ENCODE assay signal across 1 cellular context in the genomic region with DNA sequence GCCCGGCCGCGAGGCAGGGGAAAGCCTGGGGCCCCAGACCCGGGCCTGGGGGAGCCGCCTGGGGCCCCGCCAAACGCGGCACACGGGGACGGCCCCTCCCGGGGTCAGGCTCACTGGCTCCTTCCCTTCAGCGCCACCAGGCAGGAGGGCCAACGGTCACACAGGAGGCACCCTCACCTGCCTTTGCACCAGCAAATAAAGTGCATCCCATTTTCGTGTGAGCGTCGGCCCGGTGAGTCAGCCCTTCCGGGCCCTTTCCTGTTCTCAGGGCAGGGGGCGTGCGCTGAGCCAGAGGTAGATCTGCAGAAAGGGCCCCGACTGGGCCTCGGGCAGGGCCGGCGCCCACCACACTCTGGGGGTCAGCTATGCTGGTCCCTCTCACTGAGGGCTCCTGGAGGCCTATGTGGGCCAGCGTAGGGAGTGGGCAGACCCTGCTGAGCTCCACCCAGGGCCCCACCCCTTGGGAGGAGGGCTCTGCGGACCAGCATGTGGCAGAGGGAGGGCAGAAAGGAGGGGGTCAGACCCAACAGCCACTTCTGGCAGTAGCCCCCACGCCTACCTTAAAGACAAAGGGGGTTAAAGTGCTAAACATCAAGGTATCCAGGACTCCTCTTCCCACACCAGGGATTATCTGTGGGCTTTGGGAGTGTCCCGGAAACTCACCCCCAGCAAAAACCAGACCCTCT.
TF ChIP-seq lines count a peak whose summit lies in the region.

No MANE protein-coding gene starts in this region.

TF ChIP-seq in HepG2, 621 proteins besides CTCF, POLR2A, EP300 and RAD21 (continued from another document and continues in another):
- TF ChIP-seq ZBTB49 (CRISPR knock-in tag; IDR thresholded peaks at IDR 0.05; ENCODE audit: borderline replicate concordance) (peak; percentile 76; the same call in 1 of the 2 replicates), ZNF362 (CRISPR knock-in tag; IDR thresholded peaks at IDR 0.05; ENCODE audit: borderline replicate concordance) (no peak; the same call in 1 of the 2 replicates), SALL2 (CRISPR knock-in tag; IDR thresholded peaks at IDR 0.05) (peak; percentile 59; the same call in 1 of the 2 replicates), ZNF850 (CRISPR knock-in tag; conservative IDR thresholded peaks at IDR 0.05) (no peak), ISX (CRISPR knock-in tag; conservative IDR thresholded peaks at IDR 0.05) (no peak), CCAR2 (optimal IDR thresholded peaks at IDR 0.05; ENCODE audit: low read depth, low read length) (peak; percentile 47), POLR2AphosphoS2 (IDR thresholded peaks at IDR 0.05; ENCODE audit: low read depth, low read length) (no peak), ZNF512 (CRISPR knock-in tag; IDR thresholded peaks at IDR 0.05) (no peak), ZNF431 (CRISPR knock-in tag; IDR thresholded peaks at IDR 0.05; ENCODE audit: borderline replicate concordance, low read depth) (no peak), SKI (IDR thresholded peaks at IDR 0.05; ENCODE audit: partially characterized antibody) (no peak), ZNF703 (CRISPR knock-in tag; IDR thresholded peaks at IDR 0.05; ENCODE audit: borderline replicate concordance) (no peak), PHF21A (CRISPR knock-in tag; IDR thresholded peaks at IDR 0.05) (no peak), ZNF20 (CRISPR knock-in tag; IDR thresholded peaks at IDR 0.05) (no peak), MAF1 (CRISPR knock-in tag; IDR thresholded peaks at IDR 0.05; ENCODE audit: borderline replicate concordance) (no peak), SMYD3 (CRISPR knock-in tag; IDR thresholded peaks at IDR 0.05) (no peak), SIN3A (IDR thresholded peaks at IDR 0.05; ENCODE audit: borderline replicate concordance, low read depth, low read length) (peak; percentile 82; the same call in 1 of the 2 replicates), NFE2 (CRISPR knock-in tag; IDR thresholded peaks at IDR 0.05) (peak; percentile 54; the same call in 1 of the 2 replicates), ZSCAN20 (CRISPR knock-in tag; IDR thresholded peaks at IDR 0.05; ENCODE audit: borderline replicate concordance) (no peak; the same call in 1 of the 2 replicates), SMAD9 (CRISPR knock-in tag; IDR thresholded peaks at IDR 0.05) (peak; percentile 84; the same call in 1 of the 2 replicates), ZFP36L1 (CRISPR knock-in tag; IDR thresholded peaks at IDR 0.05) (0 out of 2 replicates have a peak, but pooled peaks have one; percentile 33), NONO (IDR thresholded peaks at IDR 0.05) (no peak), NONO (CRISPR knock-in tag; conservative IDR thresholded peaks at IDR 0.05) (peak; percentile 86), ZBED4 (CRISPR knock-in tag; IDR thresholded peaks at IDR 0.05; ENCODE audit: borderline replicate concordance) (peak; percentile 87; the same call in 1 of the 2 replicates), ZBTB7B (CRISPR knock-in tag; IDR thresholded peaks at IDR 0.05) (peak; percentile 97), ZNF3 (CRISPR knock-in tag; IDR thresholded peaks at IDR 0.05) (peak; percentile 50; the same call in 1 of the 2 replicates), NR2C2 (CRISPR knock-in tag; IDR thresholded peaks at IDR 0.05; ENCODE audit: borderline replicate concordance) (no peak), NFE2L1 (CRISPR knock-in tag; IDR thresholded peaks at IDR 0.05; ENCODE audit: borderline replicate concordance) (no peak), ZNF841 (CRISPR knock-in tag; IDR thresholded peaks at IDR 0.05; ENCODE audit: borderline replicate concordance) (no peak), ZNF724P (CRISPR knock-in tag; IDR thresholded peaks at IDR 0.05; ENCODE audit: borderline replicate concordance) (peak; percentile 83; the same call in 1 of the 2 replicates), ZNF296 (CRISPR knock-in tag; conservative IDR thresholded peaks at IDR 0.05) (no peak), ZNF775 (CRISPR knock-in tag; IDR thresholded peaks at IDR 0.05; ENCODE audit: borderline replicate concordance) (no peak; the same call in 1 of the 2 replicates), SOX5 (CRISPR knock-in tag; IDR thresholded peaks at IDR 0.05; ENCODE audit: borderline replicate concordance) (peak; percentile 53; the same call in 1 of the 2 replicates), ZBTB38 (CRISPR knock-in tag; IDR thresholded peaks at IDR 0.05) (peak; percentile 74; the same call in 1 of the 2 replicates), ZNF878 (CRISPR knock-in tag; IDR thresholded peaks at IDR 0.05) (no peak), ZNF720 (CRISPR knock-in tag; IDR thresholded peaks at IDR 0.05) (no peak; the same call in 1 of the 2 replicates), FOXO1 (CRISPR knock-in tag; IDR thresholded peaks at IDR 0.05) (peak; percentile 9; the same call in 1 of the 2 replicates), FOSL1 (CRISPR knock-in tag; IDR thresholded peaks at IDR 0.05; ENCODE audit: borderline replicate concordance) (no peak), KAT7 (CRISPR knock-in tag; IDR thresholded peaks at IDR 0.05; ENCODE audit: borderline replicate concordance) (no peak), ZFP1 (CRISPR knock-in tag; IDR thresholded peaks at IDR 0.05) (0 out of 2 replicates have a peak, but pooled peaks have one; percentile 35), NRL (CRISPR knock-in tag; IDR thresholded peaks at IDR 0.05; ENCODE audit: borderline replicate concordance) (peak; percentile 88), ZNF788 (CRISPR knock-in tag; IDR thresholded peaks at IDR 0.05; ENCODE audit: borderline replicate concordance) (peak; percentile 88)
- TF ChIP-seq, protein P1, sequence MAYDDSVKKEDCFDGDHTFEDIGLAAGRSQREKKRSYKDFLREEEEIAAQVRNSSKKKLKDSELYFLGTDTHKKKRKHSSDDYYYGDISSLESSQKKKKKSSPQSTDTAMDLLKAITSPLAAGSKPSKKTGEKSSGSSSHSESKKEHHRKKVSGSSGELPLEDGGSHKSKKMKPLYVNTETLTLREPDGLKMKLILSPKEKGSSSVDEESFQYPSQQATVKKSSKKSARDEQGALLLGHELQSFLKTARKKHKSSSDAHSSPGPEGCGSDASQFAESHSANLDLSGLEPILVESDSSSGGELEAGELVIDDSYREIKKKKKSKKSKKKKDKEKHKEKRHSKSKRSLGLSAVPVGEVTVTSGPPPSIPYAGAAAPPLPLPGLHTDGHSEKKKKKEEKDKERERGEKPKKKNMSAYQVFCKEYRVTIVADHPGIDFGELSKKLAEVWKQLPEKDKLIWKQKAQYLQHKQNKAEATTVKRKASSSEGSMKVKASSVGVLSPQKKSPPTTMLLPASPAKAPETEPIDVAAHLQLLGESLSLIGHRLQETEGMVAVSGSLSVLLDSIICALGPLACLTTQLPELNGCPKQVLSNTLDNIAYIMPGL (CRISPR knock-in tag; IDR thresholded peaks at IDR 0.05; ENCODE audit: borderline replicate concordance in 1 of 2, low read depth in 1 of 2), result peak in 1 of 2 experiments; percentile 62; a peak in 3 of 4 replicates
- TF ChIP-seq, protein P2, sequence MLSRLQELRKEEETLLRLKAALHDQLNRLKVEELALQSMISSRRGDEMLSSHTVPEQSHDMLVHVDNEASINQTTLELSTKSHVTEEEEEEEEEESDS (CRISPR knock-in tag; IDR thresholded peaks at IDR 0.05; ENCODE audit: borderline replicate concordance), result no peak
- TF ChIP-seq, protein P3, sequence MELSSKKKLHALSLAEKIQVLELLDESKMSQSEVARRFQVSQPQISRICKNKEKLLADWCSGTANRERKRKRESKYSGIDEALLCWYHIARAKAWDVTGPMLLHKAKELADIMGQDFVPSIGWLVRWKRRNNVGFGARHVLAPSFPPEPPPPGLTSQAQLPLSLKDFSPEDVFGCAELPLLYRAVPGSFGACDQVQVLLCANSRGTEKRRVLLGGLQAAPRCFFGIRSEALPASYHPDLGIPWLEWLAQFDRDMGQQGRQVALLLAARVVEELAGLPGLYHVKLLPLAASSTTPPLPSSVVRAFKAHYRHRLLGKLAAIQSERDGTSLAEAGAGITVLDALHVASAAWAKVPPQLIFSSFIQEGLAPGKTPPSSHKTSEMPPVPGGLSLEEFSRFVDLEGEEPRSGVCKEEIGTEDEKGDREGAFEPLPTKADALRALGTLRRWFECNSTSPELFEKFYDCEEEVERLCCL (CRISPR knock-in tag; IDR thresholded peaks at IDR 0.05; ENCODE audit: borderline replicate concordance), result 0 out of 2 replicates have a peak, but pooled peaks have one; percentile 61
- TF ChIP-seq, protein P4, sequence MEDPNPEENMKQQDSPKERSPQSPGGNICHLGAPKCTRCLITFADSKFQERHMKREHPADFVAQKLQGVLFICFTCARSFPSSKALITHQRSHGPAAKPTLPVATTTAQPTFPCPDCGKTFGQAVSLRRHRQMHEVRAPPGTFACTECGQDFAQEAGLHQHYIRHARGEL (CRISPR knock-in tag; IDR thresholded peaks at IDR 0.05), result 0 out of 2 replicates have a peak, but pooled peaks have one; percentile 24
- TF ChIP-seq, protein P5, sequence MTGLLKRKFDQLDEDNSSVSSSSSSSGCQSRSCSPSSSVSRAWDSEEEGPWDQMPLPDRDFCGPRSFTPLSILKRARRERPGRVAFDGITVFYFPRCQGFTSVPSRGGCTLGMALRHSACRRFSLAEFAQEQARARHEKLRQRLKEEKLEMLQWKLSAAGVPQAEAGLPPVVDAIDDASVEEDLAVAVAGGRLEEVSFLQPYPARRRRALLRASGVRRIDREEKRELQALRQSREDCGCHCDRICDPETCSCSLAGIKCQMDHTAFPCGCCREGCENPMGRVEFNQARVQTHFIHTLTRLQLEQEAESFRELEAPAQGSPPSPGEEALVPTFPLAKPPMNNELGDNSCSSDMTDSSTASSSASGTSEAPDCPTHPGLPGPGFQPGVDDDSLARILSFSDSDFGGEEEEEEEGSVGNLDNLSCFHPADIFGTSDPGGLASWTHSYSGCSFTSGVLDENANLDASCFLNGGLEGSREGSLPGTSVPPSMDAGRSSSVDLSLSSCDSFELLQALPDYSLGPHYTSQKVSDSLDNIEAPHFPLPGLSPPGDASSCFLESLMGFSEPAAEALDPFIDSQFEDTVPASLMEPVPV (CRISPR knock-in tag; IDR thresholded peaks at IDR 0.05), result no peak
